In the genomic region with DNA sequence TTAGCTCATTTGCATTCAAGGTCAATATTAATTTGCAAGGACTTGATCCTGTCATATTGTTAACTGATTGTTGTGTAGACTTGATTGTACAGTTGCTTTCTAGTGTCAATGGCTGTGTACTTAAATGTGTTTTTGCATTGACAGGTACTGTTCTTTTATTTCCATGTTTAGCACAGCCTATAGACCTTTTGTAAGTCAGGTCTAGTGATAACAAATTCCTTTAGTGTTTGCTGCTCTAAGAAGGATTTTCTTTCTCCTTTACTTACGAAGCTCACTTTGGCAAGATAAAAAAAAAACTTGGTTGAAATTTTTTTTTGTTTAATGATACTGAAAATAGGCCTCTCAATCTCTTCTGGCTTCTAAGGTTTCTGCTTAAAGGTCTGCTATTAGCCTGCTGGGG, we compare ENCODE assay signal across 27 cellular contexts.
"Had no signal": no experiment of that assay in that cellular context is flagged by ENCODE, and none has a peak within 500 bp of the region (broad histone marks: within the 10 kb centered on the region; RNA-seq: fewer than 3 reads in every experiment).

No MANE protein-coding gene starts in this region.

- H3K4me3 ChIP-seq: colonic mucosa, coronary artery, dorsolateral prefrontal cortex, esophagus muscularis mucosa, esophagus squamous epithelium, gastrocnemius medialis, gastroesophageal sphincter, heart left ventricle, heart right ventricle had no signal

- FAIRE-seq: colon, endometrium, endothelial cell of umbilical vein, frontal cortex had no signal

- H3K27ac ChIP-seq: colonic mucosa, coronary artery, dorsolateral prefrontal cortex, epithelial cell of prostate, esophagus muscularis mucosa, esophagus squamous epithelium, foreskin keratinocyte, gastrocnemius medialis, gastroesophageal sphincter, heart left ventricle, heart right ventricle had no signal

- ATAC-seq: effector memory CD8-positive, alpha-beta T cell; esophagus mucosa; foreskin keratinocyte; gastrocnemius medialis; gastroesophageal sphincter; heart left ventricle; heart right ventricle had no signal

- H3K27me3 ChIP-seq: colonic mucosa, dorsolateral prefrontal cortex, esophagus muscularis mucosa, esophagus squamous epithelium, foreskin keratinocyte, gastrocnemius medialis, gastroesophageal sphincter, heart left ventricle, heart right ventricle had no signal

- H3K36me3 ChIP-seq: colonic mucosa, esophagus muscularis mucosa, esophagus squamous epithelium, gastrocnemius medialis, gastroesophageal sphincter, heart left ventricle, heart right ventricle had no signal

- DNase-seq: colonic mucosa; cortex of kidney; dermis blood vessel endothelial cell; dorsolateral prefrontal cortex; effector CD4-positive, alpha-beta T cell; effector CD8-positive, alpha-beta T cell; effector memory CD4-positive, alpha-beta T cell; effector memory CD8-positive, alpha-beta T cell; endodermal cell; esophagus squamous epithelium; foreskin fibroblast; foreskin keratinocyte; foreskin melanocyte; gastrocnemius medialis; glutamatergic neuron; head of caudate nucleus; heart left ventricle; heart right ventricle had no signal

- H3K4me1 ChIP-seq: colonic mucosa, esophagus muscularis mucosa, esophagus squamous epithelium, gastrocnemius medialis, gastroesophageal sphincter, heart left ventricle, heart right ventricle had no signal

- H3K9me3 ChIP-seq: colonic mucosa, esophagus squamous epithelium had no signal
